ENCODE assay signal across 13 cellular contexts in the genomic region with DNA sequence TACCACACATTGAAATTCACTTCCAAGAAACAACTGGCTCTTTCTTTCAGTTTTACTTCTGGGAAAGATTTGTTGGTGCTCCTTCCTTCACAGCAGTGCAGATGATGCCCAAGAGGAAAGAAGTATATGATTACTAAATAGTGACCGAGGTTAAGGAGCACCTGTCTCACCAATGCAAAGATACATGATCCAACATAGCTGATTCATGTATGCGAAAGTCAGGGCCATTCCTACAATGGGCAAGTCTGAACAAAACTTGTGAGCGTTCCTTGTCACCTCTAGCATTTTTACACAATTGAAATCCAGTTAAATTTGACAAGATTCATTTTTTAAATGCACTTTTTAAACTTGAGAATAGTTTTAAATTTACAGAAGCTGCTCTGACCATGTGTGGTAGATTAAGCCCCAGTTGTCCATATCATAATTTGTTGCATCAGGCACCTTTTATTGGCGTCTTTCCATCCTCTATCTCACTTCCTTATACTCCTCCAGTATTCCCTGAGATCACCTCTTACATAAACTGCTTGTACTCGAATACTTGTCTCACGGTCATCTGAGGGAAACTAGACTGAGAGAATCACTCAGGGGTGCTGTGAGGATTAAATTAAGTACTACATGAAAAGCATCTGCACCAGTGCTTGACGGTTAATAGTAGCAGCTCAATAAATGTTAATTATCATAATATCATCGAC.
"Had no signal": no experiment of that assay in that cellular context is flagged by ENCODE, and none has a peak within 500 bp of the region (broad histone marks: within the 10 kb centered on the region; RNA-seq: fewer than 3 reads in every experiment).

No MANE protein-coding gene starts in this region.

- H3K4me1 Mint-ChIP-seq: activated naive CD4-positive, alpha-beta T cell treated with anti-CD3 and anti-CD28 coated beads, Interleukin-2, amount 10 ng/mL, durations not matched to agents 7 days and 5 days; naive B cell; stimulated activated memory B cell treated with anti-CD40 and anti-IgM and Interleukin-4, amounts not matched to agents 10 μg/mL and 1 μg/mL and 100 μg/mL, for 72 hours had no signal

- H3K27ac Mint-ChIP-seq: activated naive CD4-positive, alpha-beta T cell treated with anti-CD3 and anti-CD28 coated beads, Interleukin-2, amount 10 ng/mL, durations not matched to agents 7 days and 5 days; activated T-helper 2 cell treated with anti-CD3 and anti-CD28 coated beads, Interferon-gamma antibody, Interleukin-2, Interleukin-4, amounts not matched to agents 10 μg/mL and 5 μg/mL and 100 μg/mL, durations not matched to agents 14 hours and 24 hours and 36 hours; naive B cell; stimulated activated memory B cell treated with anti-CD40 and anti-IgM and Interleukin-4, amounts not matched to agents 10 μg/mL and 1 μg/mL and 100 μg/mL, for 72 hours had no signal

- H3K4me3 ChIP-seq: adrenal gland, body of pancreas, dorsolateral prefrontal cortex, lower lobe of right lung, skin epidermis, tibial nerve had no signal

- H3K9me3 Mint-ChIP-seq: stimulated activated memory B cell treated with anti-CD40 and anti-IgM and Interleukin-4, amounts not matched to agents 10 μg/mL and 1 μg/mL and 100 μg/mL, for 72 hours had no signal

- H3K27me3 Mint-ChIP-seq: activated naive CD4-positive, alpha-beta T cell treated with anti-CD3 and anti-CD28 coated beads, Interleukin-2, amount 10 ng/mL, durations not matched to agents 7 days and 5 days; stimulated activated memory B cell treated with anti-CD40 and anti-IgM and Interleukin-4, amounts not matched to agents 10 μg/mL and 1 μg/mL and 100 μg/mL, for 72 hours had no signal

- H3K4me3 Mint-ChIP-seq: activated naive CD4-positive, alpha-beta T cell treated with anti-CD3 and anti-CD28 coated beads, Interleukin-2, amount 10 ng/mL, durations not matched to agents 7 days and 5 days; naive B cell; stimulated activated memory B cell treated with anti-CD40 and anti-IgM and Interleukin-4, amounts not matched to agents 10 μg/mL and 1 μg/mL and 100 μg/mL, for 72 hours had no signal

- H3K36me3 Mint-ChIP-seq: activated naive CD4-positive, alpha-beta T cell treated with anti-CD3 and anti-CD28 coated beads, Interleukin-2, amount 10 ng/mL, durations not matched to agents 7 days and 5 days; naive B cell; stimulated activated memory B cell treated with anti-CD40 and anti-IgM and Interleukin-4, amounts not matched to agents 10 μg/mL and 1 μg/mL and 100 μg/mL, for 72 hours had no signal

- DNase-seq: activated naive CD4-positive, alpha-beta T cell treated with anti-CD3 and anti-CD28 coated beads, Interleukin-2, amount 10 ng/mL, durations not matched to agents 7 days and 5 days; adrenal gland; body of pancreas; dorsolateral prefrontal cortex; hypothalamus; lower lobe of right lung; midbrain; naive B cell; posterior cingulate gyrus had no signal

- ATAC-seq: body of pancreas; stimulated activated memory B cell treated with anti-CD40 and anti-IgM and Interleukin-4, amounts not matched to agents 10 μg/mL and 1 μg/mL and 100 μg/mL, for 72 hours had no signal
